In the genomic region with DNA sequence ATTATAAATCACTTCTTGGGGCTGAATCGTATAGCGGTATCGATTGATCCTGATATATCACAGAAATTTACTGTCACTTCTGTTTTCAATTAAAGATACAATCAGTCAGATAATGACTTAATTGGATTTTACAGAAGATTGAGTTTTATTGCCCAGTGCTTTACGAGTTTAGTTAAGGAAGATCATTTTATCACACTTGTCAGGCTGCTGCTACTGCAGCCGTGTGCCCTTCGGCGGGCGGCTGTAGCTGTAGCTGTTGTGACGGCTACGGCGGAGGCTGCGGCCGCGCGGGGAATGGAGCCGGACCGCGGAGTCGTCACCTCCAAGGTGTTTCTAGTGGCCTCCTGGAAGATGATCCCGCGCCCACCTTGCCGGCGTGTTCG, we compare ENCODE assay signal across 19 cellular contexts. TPM values are rescaled to one million over a fixed set of nuclear protein-coding genes. Genes with fewer than 3 reads are reported as not detected.
DNase-seq lines count a peak whose midpoint lies in the region; ATAC-seq and TF ChIP-seq lines count a peak whose summit lies in the region.
"Had no signal": no experiment of that assay in that cellular context is flagged by ENCODE, and none has a peak within 500 bp of the region (broad histone marks: within the 10 kb centered on the region; RNA-seq: fewer than 3 reads in every experiment).

No MANE protein-coding gene starts in this region.

- H3K36me3 Mint-ChIP-seq in naive B cell, result peaks cover 10 to 12% of the 10 kb centered on the region in 2 donors

- H3K27me3 Mint-ChIP-seq in naive B cell, result peaks cover 62 to 78% (median 76%) of the 10 kb centered on the region in 3 donors

- H3K9me3 ChIP-seq in A673 (ENCODE audit: low read depth, low read length, poor library complexity, severe bottlenecking) (no peaks in the 10 kb centered on the region), OCI-LY7 (ENCODE audit: low read length) (no peaks in the 10 kb centered on the region)

- intact Hi-C loops in A673 (cut with micrococcal nuclease; ENCODE audit: unreplicated experiment) (no loop called here), Right ventricle myocardium inferior (cut with DNase I) (no loop called here), OCI-LY7 (cut with micrococcal nuclease; ENCODE audit: unreplicated experiment) (loop anchor here (5.0 kb wide), 1 partner anchor 38 kb away; no protein-coding TSS in a partner anchor)

- H3K27me3 ChIP-seq in A673 (replicated peaks; ENCODE audit: insufficient read depth, low read depth, low read length, poor library complexity), result peaks cover 100% of the 10 kb centered on the region

- CTCF ChIA-PET in A673 (lab: Charles Lee), result no interaction called here
- CTCF ChIA-PET in HEK293T (lab: Yijun Ruan, JAX), result no interaction called here
- CTCF ChIA-PET in OCI-LY7 (lab: Charles Lee; ENCODE audit: unreplicated experiment), result no interaction called here

- ATAC-seq in naive B cell (ENCODE audit: low read depth in 2 of 2) (no peak), esophagus mucosa (no peak), Right ventricle myocardium inferior (no peak)
- ATAC-seq: activated T-helper 17 cell treated with anti-CD3 and anti-CD28 coated beads, Interleukin-2, amount 50 U/mL, for 72 hours had no signal

- TF ChIP-seq CTCF in A673 (conservative IDR thresholded peaks at IDR 0.05; ENCODE audit: low read depth, low read length), result no peak
- TF ChIP-seq CTCF in coronary artery (IDR thresholded peaks at IDR 0.05), result no peak
- no peak for TF ChIP-seq CTCF in OCI-LY7 (conservative IDR thresholded peaks at IDR 0.05; ENCODE audit: low read length)

- peak; percentile 22 for DNase-seq in A673 (ENCODE audit: low spot score)
- DNase-seq in HEK293T (ENCODE audit: extremely low spot score), result peak; percentile 26
- no peak for DNase-seq in coronary artery (ENCODE audit: low spot score)
- DNase-seq in naive B cell, result no peak
- DNase-seq in glomerular visceral epithelial cell (ENCODE audit: extremely low spot score), result no peak
- DNase-seq in Right ventricle myocardium inferior (ENCODE audit: missing footprints), result no peak
- DNase-seq in OCI-LY7 (ENCODE audit: low spot score), result no peak
- DNase-seq: brain microvascular endothelial cell, HFFc6, hypothalamus, NCI-H1092, NCI-H2029 treated with DMSO at 0.1 percent for 48 hours, substantia nigra had no signal

- H3K4me1 Mint-ChIP-seq in naive B cell, result peaks cover 0 to 21% (median 7%) of the 10 kb centered on the region in 3 donors

- H3K4me2 ChIP-seq in OCI-LY7 (ENCODE audit: low read length), result no peak overlapping the region
- H3K4me2 ChIP-seq: KMS-11 had no signal

- H3K4me3 ChIP-seq in A673 (ENCODE audit: low read depth, low read length, poor library complexity, severe bottlenecking), result no peak overlapping the region
- peak overlapping the region; percentile 35 for H3K4me3 ChIP-seq in coronary artery
- H3K4me3 ChIP-seq in OCI-LY7 (ENCODE audit: low read depth, low read length, poor library complexity, severe bottlenecking), result no peak overlapping the region

- H3K9me2 ChIP-seq in OCI-LY7 (ENCODE audit: insufficient read depth, low read length), result no peaks in the 10 kb centered on the region

- H3K4me1 ChIP-seq in A673 (ENCODE audit: insufficient read depth, low read length, poor library complexity, severe bottlenecking) (no peaks in the 10 kb centered on the region), OCI-LY7 (ENCODE audit: insufficient read depth, low read length, poor library complexity, severe bottlenecking) (no peaks in the 10 kb centered on the region)

- BruUV-seq in A673 (replicated peaks; lab: Mats Ljungman, UMichigan) (no TSS peak), OCI-LY7 (replicated peaks; lab: Mats Ljungman, UMichigan) (no TSS peak)

- no peak overlapping the region for H2AFZ ChIP-seq in OCI-LY7 (ENCODE audit: low read length)

- H3K9me3 Mint-ChIP-seq in naive B cell, result peaks cover 0 to 34% (median 5%) of the 10 kb centered on the region in 7 donors
- H3K9me3 Mint-ChIP-seq: activated T-helper 17 cell treated with anti-CD3 and anti-CD28 coated beads, Interleukin-2, amount 50 U/mL, for 72 hours; neural crest cell had no signal

- no peaks in the 10 kb centered on the region for H4K20me1 ChIP-seq in OCI-LY7 (ENCODE audit: insufficient read depth, low read length)

- no peaks in the 10 kb centered on the region for H3K79me2 ChIP-seq in OCI-LY7 (ENCODE audit: insufficient read depth, low read depth, low read length)

- no peaks in the 10 kb centered on the region for H3K36me3 ChIP-seq in A673 (ENCODE audit: insufficient read depth, low read length, poor library complexity, severe bottlenecking)
- H3K36me3 ChIP-seq in OCI-LY7 (ENCODE audit: insufficient read depth, low read length), result no peaks in the 10 kb centered on the region
- H3K36me3 ChIP-seq: brain microvascular endothelial cell had no signal

- POLR2A ChIA-PET in A673 (lab: Charles Lee; ENCODE audit: low non-redundant PET) (no interaction called here), HEK293T (lab: Yijun Ruan, JAX) (no interaction called here), OCI-LY7 (lab: Charles Lee) (no interaction called here)

- no peak overlapping the region for H3K27ac ChIP-seq in A673 (ENCODE audit: low read depth, low read length, poor library complexity, severe bottlenecking)
- no peak overlapping the region for H3K27ac ChIP-seq in coronary artery
- no peak overlapping the region for H3K27ac ChIP-seq in OCI-LY7 (ENCODE audit: low read depth, low read length, poor library complexity, severe bottlenecking)
- H3K27ac ChIP-seq: brain microvascular endothelial cell, KMS-11, VCaP had no signal

- H3K4me3 Mint-ChIP-seq in naive B cell, result no peak overlapping the region
- H3K4me3 Mint-ChIP-seq: activated T-helper 17 cell treated with anti-CD3 and anti-CD28 coated beads, Interleukin-2, amount 50 U/mL, for 72 hours; HFFc6; neural crest cell had no signal

- H3K27ac Mint-ChIP-seq in naive B cell, result peak overlapping the region in 4 of 6 donors; percentile 11 to 78 (median 50)
- H3K27ac Mint-ChIP-seq: activated T-helper 17 cell treated with anti-CD3 and anti-CD28 coated beads, Interleukin-2, amount 50 U/mL, for 72 hours; HFFc6 had no signal

TF ChIP-seq in HEK293T, 16 proteins besides CTCF, POLR2A, EP300 and RAD21:
- TF ChIP-seq HDGF (IDR thresholded peaks at IDR 0.05; ENCODE audit: borderline replicate concordance) (no peak), ARNT (IDR thresholded peaks at IDR 0.05) (no peak), CTBP1 (IDR thresholded peaks at IDR 0.05; ENCODE audit: borderline replicate concordance) (no peak), L3MBTL2 (conservative IDR thresholded peaks at IDR 0.05) (no peak), ZNF384 (IDR thresholded peaks at IDR 0.05) (no peak), FOXM1 (IDR thresholded peaks at IDR 0.05; ENCODE audit: borderline replicate concordance) (no peak)
- TF ChIP-seq, protein P1, sequence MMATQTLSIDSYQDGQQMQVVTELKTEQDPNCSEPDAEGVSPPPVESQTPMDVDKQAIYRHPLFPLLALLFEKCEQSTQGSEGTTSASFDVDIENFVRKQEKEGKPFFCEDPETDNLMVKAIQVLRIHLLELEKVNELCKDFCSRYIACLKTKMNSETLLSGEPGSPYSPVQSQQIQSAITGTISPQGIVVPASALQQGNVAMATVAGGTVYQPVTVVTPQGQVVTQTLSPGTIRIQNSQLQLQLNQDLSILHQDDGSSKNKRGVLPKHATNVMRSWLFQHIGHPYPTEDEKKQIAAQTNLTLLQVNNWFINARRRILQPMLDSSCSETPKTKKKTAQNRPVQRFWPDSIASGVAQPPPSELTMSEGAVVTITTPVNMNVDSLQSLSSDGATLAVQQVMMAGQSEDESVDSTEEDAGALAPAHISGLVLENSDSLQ (IDR thresholded peaks at IDR 0.05), result peak; percentile 63
TF ChIP-seq in HEK293T: peak in this region for 1.

RNA-seq across cellular contexts. Expression of a gene that starts 7.2 kb away (rescaled TPM):
- total RNA-seq in A673 (2021), result not detected in 2 replicates
- polyA plus RNA-seq in naive B cell (ENCODE audit: low read depth in 6 of 6), result not detected
- total RNA-seq in esophagus mucosa, result not detected
- total RNA-seq in Right ventricle myocardium inferior, result not detected
- not detected in 2 replicates for total RNA-seq in OCI-LY7 (2014; rRNA removed; shearing (Covaris generic))
- not detected in 2 replicates for total RNA-seq in OCI-LY7 (2022)
- total RNA-seq: activated T-helper 17 cell treated with anti-CD3 and anti-CD28 coated beads, Interleukin-2, amount 50 U/mL, for 72 hours; HFFc6; NCI-H460; neural crest cell had no signal

Comparison
In these comparisons a context has a peak if more than half of its experiments do, and no peak if none do; other contexts are left out.
1. DNase-seq: peak in A673 (single experiment) and HEK293T (single experiment); none in coronary artery (single experiment), naive B cell (single experiment), glomerular visceral epithelial cell (single experiment), Right ventricle myocardium inferior (single experiment) and OCI-LY7 (single experiment).